ENCODE assay signal across 18 cellular contexts in genomic region chr17:64544742-64545141, GRCh38. TPM values are rescaled to one million over a fixed set of nuclear protein-coding genes. Genes with fewer than 3 reads are reported as not detected.
A peak's percentile ranks its signal among the peaks of the same experiment; 100 is the strongest.
DNase-seq lines count a peak whose midpoint lies in the region; ATAC-seq, FAIRE-seq and TF ChIP-seq lines count a peak whose summit lies in the region.
"Had no signal": no experiment of that assay in that cellular context is flagged by ENCODE, and none has a peak within 500 bp of the region (broad histone marks: within the 10 kb centered on the region; RNA-seq: fewer than 3 reads in every experiment).

No MANE protein-coding gene starts in this region.

- H3K4me1 ChIP-seq in IMR-90 (ENCODE audit: control insufficient read depth, insufficient read depth, low read length) (peaks cover 2% of the 10 kb centered on the region; the same call in 1 of the 2 replicates), iPS-15b (ENCODE audit: control insufficient read depth, insufficient read depth, low read length) (peaks cover 4% of the 10 kb centered on the region), SK-N-SH (ENCODE audit: control insufficient read depth in 1 of 2, insufficient read depth in 2 of 2, low read depth in 1 of 2, low read length in 1 of 2) (no peaks in the 10 kb centered on the region)
- H3K4me1 ChIP-seq: BE2C, Caco-2 had no signal

- H3K9me2 ChIP-seq in SK-N-SH, result no peaks in the 10 kb centered on the region

- no peak overlapping the region for H2AK9ac ChIP-seq in IMR-90 (replicated peaks; ENCODE audit: low read depth, low read length, poor library complexity)

- FAIRE-seq in G401.6 (lab: Jason Lieb, UNC), result peak; percentile 8
- FAIRE-seq: D721Med, GM12892, GM18507 had no signal

- H3K27ac Mint-ChIP-seq in activated CD8-positive, alpha-beta T cell treated with anti-CD3 and anti-CD28 coated beads, Interleukin-2, amount 10 ng/mL, durations not matched to agents 7 days and 5 days, result no peak overlapping the region
- H3K27ac Mint-ChIP-seq: CD4-positive, alpha-beta T cell; H9 had no signal

- BruUV-seq in IMR-90 (replicated peaks; lab: Mats Ljungman, UMichigan), result no TSS peak

- H3K14ac ChIP-seq in IMR-90 (replicated peaks; ENCODE audit: low read depth, low read length), result no peak overlapping the region

- DNase-seq in IMR-90 (no peak), SK-N-SH (no peak)
- DNase-seq in activated CD8-positive, alpha-beta T cell treated with anti-CD3 and anti-CD28 coated beads, Interleukin-2, amount 10 ng/mL, durations not matched to agents 7 days and 5 days, result no peak
- DNase-seq: ACHN; BE2C; C1 segment of cervical spinal cord; Caco-2; CD4-positive, alpha-beta T cell; GDM1; GOT3; H9; Karpas-422; KBM-7 had no signal

- no peak overlapping the region for H3K23ac ChIP-seq in IMR-90 (ENCODE audit: low read depth, low read length)

- H3K9ac ChIP-seq in IMR-90 (ENCODE audit: low read depth, low read length), result no peak overlapping the region
- H3K9ac ChIP-seq in iPS-15b (ENCODE audit: low read depth, low read length), result peak overlapping the region; percentile 8
- no peak overlapping the region for H3K9ac ChIP-seq in SK-N-SH

- no CpG with 5 or more reads among the region's 2 CpGs for WGBS in IMR-90 (ENCODE audit: extremely low coverage in 2 of 2, insufficient read length in 1 of 2), 2 experiments
- 95% methylated on average over 2 of the region's 2 CpGs for WGBS in SK-N-SH (ENCODE audit: low lambda C conversion rate)

- H4K20me1 ChIP-seq in IMR-90 (ENCODE audit: insufficient read depth, low read length), result peaks cover 56% of the 10 kb centered on the region
- peaks cover 5% of the 10 kb centered on the region; the same call in 1 of the 2 replicates for H4K20me1 ChIP-seq in SK-N-SH (ENCODE audit: insufficient read depth)

- H3K79me1 ChIP-seq in IMR-90 (ENCODE audit: low read depth in 1 of 2, low read length in 2 of 2), result peaks cover 41 to 57% of the 10 kb centered on the region in 2 experiments

- no peaks in the 10 kb centered on the region for H3K4me1 Mint-ChIP-seq in activated CD8-positive, alpha-beta T cell treated with anti-CD3 and anti-CD28 coated beads, Interleukin-2, amount 10 ng/mL, durations not matched to agents 7 days and 5 days (ENCODE audit: low read depth)

- dilution Hi-C loops in IMR-90 (cut with HindIII; ENCODE audit: low sequenced_read_pairs, unreplicated experiment), result no loop called here

- H3K4ac ChIP-seq in IMR-90 (ENCODE audit: low read depth, low read length), result no peak overlapping the region

- CTCF ChIA-PET in IMR-90 (lab: Yijun Ruan, JAX), result no interaction called here
- CTCF ChIA-PET in SK-N-SH (lab: Yijun Ruan, JAX), result interaction anchor here (0.6 to 3.3 kb wide), 9 partner anchors 8 to 238 kb away, joined by 3 to 18 read pairs (median 3); no protein-coding TSS in a partner anchor
- CTCF ChIA-PET in activated CD8-positive, alpha-beta T cell treated with anti-CD3 and anti-CD28 coated beads, Interleukin-2, amount 10 ng/mL, durations not matched to agents 7 days and 5 days (lab: Charles Lee), result interaction anchor here (0.7 to 2.5 kb wide), 6 partner anchors 11 to 192 kb away, joined by 3 to 10 read pairs (median 4); no protein-coding TSS in a partner anchor

- no peaks in the 10 kb centered on the region for H3K9me3 Mint-ChIP-seq in activated CD8-positive, alpha-beta T cell treated with anti-CD3 and anti-CD28 coated beads, Interleukin-2, amount 10 ng/mL, durations not matched to agents 7 days and 5 days (ENCODE audit: insufficient read depth)
- H3K9me3 Mint-ChIP-seq: CD4-positive, alpha-beta T cell; H9 had no signal

- H2BK15ac ChIP-seq in IMR-90 (ENCODE audit: low read depth, low read length), result no peak overlapping the region

- no peak overlapping the region for H4K5ac ChIP-seq in IMR-90 (ENCODE audit: low read depth, low read length)

- no peak overlapping the region for H2BK5ac ChIP-seq in IMR-90 (ENCODE audit: low read depth, low read length, poor library complexity, severe bottlenecking)

- no peak overlapping the region for H2BK20ac ChIP-seq in IMR-90 (ENCODE audit: low read depth, low read length)

- no peak for TF ChIP-seq EP300 in SK-N-SH (IDR thresholded peaks at IDR 0.05; ENCODE audit: borderline replicate concordance in 1 of 2, low read depth in 1 of 2, low read length in 1 of 2)

- H3K27ac ChIP-seq in IMR-90 (ENCODE audit: insufficient read depth, low read length), result no peak overlapping the region
- no peak overlapping the region for H3K27ac ChIP-seq in SK-N-SH (ENCODE audit: low read depth in 2 of 2, low read length in 1 of 2)

- peaks cover 84% of the 10 kb centered on the region for H3F3A ChIP-seq in SK-N-SH (replicated peaks; ENCODE audit: insufficient read depth)

- H3K9me3 ChIP-seq in IMR-90 (ENCODE audit: control insufficient read depth, insufficient read depth, low read length) (no peaks in the 10 kb centered on the region), iPS-15b (ENCODE audit: control insufficient read depth, insufficient read depth, low read length) (no peaks in the 10 kb centered on the region), SK-N-SH (no peaks in the 10 kb centered on the region)
- H3K9me3 ChIP-seq: BE2C, Caco-2 had no signal

- peaks cover 66% of the 10 kb centered on the region for H3K79me2 ChIP-seq in SK-N-SH (ENCODE audit: insufficient read depth)

- H3K36me3 ChIP-seq in IMR-90 (ENCODE audit: control insufficient read depth, insufficient read depth, low read length), result peaks cover 46% of the 10 kb centered on the region
- no peaks in the 10 kb centered on the region for H3K36me3 ChIP-seq in iPS-15b (ENCODE audit: control insufficient read depth, insufficient read depth, low read length)
- peaks cover 65 to 89% of the 10 kb centered on the region in 2 experiments for H3K36me3 ChIP-seq in SK-N-SH (replicated peaks in 1 of 2; ENCODE audit: control insufficient read depth in 1 of 2, insufficient read depth in 2 of 2, low read length in 1 of 2)

- no peak overlapping the region for H3K4me3 Mint-ChIP-seq in activated CD8-positive, alpha-beta T cell treated with anti-CD3 and anti-CD28 coated beads, Interleukin-2, amount 10 ng/mL, durations not matched to agents 7 days and 5 days
- H3K4me3 Mint-ChIP-seq: CD4-positive, alpha-beta T cell; H9 had no signal

- no peaks in the 10 kb centered on the region for H3K27me3 Mint-ChIP-seq in activated CD8-positive, alpha-beta T cell treated with anti-CD3 and anti-CD28 coated beads, Interleukin-2, amount 10 ng/mL, durations not matched to agents 7 days and 5 days (ENCODE audit: low read depth)
- H3K27me3 Mint-ChIP-seq: CD4-positive, alpha-beta T cell had no signal

- no peak overlapping the region for H3K18ac ChIP-seq in IMR-90 (ENCODE audit: low read depth, low read length)

- intact Hi-C loops in IMR-90 (cut with micrococcal nuclease), result no loop called here

- no peak for TF ChIP-seq CTCF in IMR-90 (conservative IDR thresholded peaks at IDR 0.05; ENCODE audit: low read depth, low read length)
- no peak for TF ChIP-seq CTCF in SK-N-SH (IDR thresholded peaks at IDR 0.05)

- peaks cover 4% of the 10 kb centered on the region; the same call in 1 of the 2 replicates for H3K9me1 ChIP-seq in IMR-90 (ENCODE audit: insufficient read depth, low read length)

- no peak for TF ChIP-seq POLR2A in IMR-90 (IDR thresholded peaks at IDR 0.05; ENCODE audit: low read depth, low read length)

- H3K36me3 Mint-ChIP-seq in activated CD8-positive, alpha-beta T cell treated with anti-CD3 and anti-CD28 coated beads, Interleukin-2, amount 10 ng/mL, durations not matched to agents 7 days and 5 days (ENCODE audit: low read depth), result peaks cover 26% of the 10 kb centered on the region

- no peak overlapping the region for H2AFZ ChIP-seq in IMR-90 (replicated peaks; ENCODE audit: low read length, poor library complexity)
- no peak overlapping the region for H2AFZ ChIP-seq in SK-N-SH (ENCODE audit: low read depth)

- H3K27me3 ChIP-seq in IMR-90 (ENCODE audit: control insufficient read depth, insufficient read depth, low read length) (no peaks in the 10 kb centered on the region), iPS-15b (ENCODE audit: control insufficient read depth, insufficient read depth, low read length) (no peaks in the 10 kb centered on the region), SK-N-SH (ENCODE audit: insufficient read depth) (no peaks in the 10 kb centered on the region)
- H3K27me3 ChIP-seq: BE2C had no signal

- TF ChIP-seq RAD21 in IMR-90 (IDR thresholded peaks at IDR 0.05; ENCODE audit: low read length) (no peak), SK-N-SH (IDR thresholded peaks at IDR 0.05; ENCODE audit: low read length) (no peak)

- POLR2A ChIA-PET in IMR-90 (lab: Charles Lee; ENCODE audit: unreplicated experiment) (no interaction called here), SK-N-SH (lab: Yijun Ruan, JAX) (no interaction called here)
- POLR2A ChIA-PET in activated CD8-positive, alpha-beta T cell treated with anti-CD3 and anti-CD28 coated beads, Interleukin-2, amount 10 ng/mL, durations not matched to agents 7 days and 5 days (lab: Charles Lee), result no interaction called here

- no peak overlapping the region for H4K8ac ChIP-seq in IMR-90 (ENCODE audit: low read depth in 2 of 2, low read length in 2 of 2)

- in situ Hi-C loops in IMR-90 (cut with MboI; ENCODE audit: low sequenced_read_pairs), result no loop called here

- no peak overlapping the region for H4K91ac ChIP-seq in IMR-90 (ENCODE audit: insufficient read depth, low read depth, low read length)

- no peak for ATAC-seq in IMR-90 (ENCODE audit: low read depth)
- ATAC-seq in activated CD8-positive, alpha-beta T cell treated with anti-CD3 and anti-CD28 coated beads, Interleukin-2, amount 10 ng/mL, durations not matched to agents 7 days and 5 days, result no peak

- no peak overlapping the region for H2BK120ac ChIP-seq in IMR-90 (ENCODE audit: low read depth, low read length)

- H3K56ac ChIP-seq in IMR-90 (ENCODE audit: extremely low read depth, insufficient read depth, low read length), result no peak overlapping the region

- no peak overlapping the region for H2AK5ac ChIP-seq in IMR-90 (ENCODE audit: low read depth, low read length)

- H3K4me3 ChIP-seq in IMR-90 (ENCODE audit: insufficient read depth, low read depth, low read length) (no peak overlapping the region), iPS-15b (ENCODE audit: low read depth, low read length) (no peak overlapping the region), SK-N-SH (ENCODE audit: low read depth in 2 of 2, low read length in 1 of 2) (no peak overlapping the region)

- no peak overlapping the region for H3K4me2 ChIP-seq in IMR-90 (ENCODE audit: low read depth, low read length)
- no peak overlapping the region for H3K4me2 ChIP-seq in SK-N-SH

RNA-seq across cellular contexts. Expression of gene CEP95, which starts 38.0 kb away (rescaled TPM):
- total RNA-seq in IMR-90 (2012; rRNA removed), result 6.1 and 13.3 TPM in 2 replicates
- polyA plus RNA-seq in IMR-90 (2012; rRNA removed) (12.4 and 13.6 TPM in 2 replicates), SK-N-SH (2012; rRNA removed) (30.8 and 40.1 TPM in 2 replicates)
- 1.8 and 2.2 TPM in 2 replicates for polyA plus RNA-seq in IMR-90 (2012; cell fraction: cytosol; rRNA removed)
- 8.1 and 70.7 TPM in 2 replicates for polyA plus RNA-seq in IMR-90 (2012; cell fraction: nucleus; rRNA removed; ENCODE audit: low replicate concordance)
- 25.2 and 26.1 TPM in 2 replicates for polyA plus RNA-seq in SK-N-SH (2012; cell fraction: cytosol; rRNA removed)
- 96.9 and 165 TPM in 2 replicates for polyA plus RNA-seq in SK-N-SH (2012; cell fraction: nucleus; rRNA removed)
- total RNA-seq in activated CD8-positive, alpha-beta T cell treated with anti-CD3 and anti-CD28 coated beads, Interleukin-2, amount 10 ng/mL, durations not matched to agents 7 days and 5 days, result 10 to 100 TPM; 49.2 to 51.7 TPM

RNA-seq across cellular contexts. Expression of gene DDX5, which starts 38.7 kb away (rescaled TPM):
- 253 and 330 TPM in 2 replicates for total RNA-seq in IMR-90 (2012; rRNA removed)
- polyA plus RNA-seq in IMR-90 (2012; rRNA removed), result 781 and 848 TPM in 2 replicates
- polyA plus RNA-seq in IMR-90 (2012; cell fraction: cytosol; rRNA removed), result 975 and 1,133 TPM in 2 replicates
- 2,426 and 5,868 TPM in 2 replicates for polyA plus RNA-seq in IMR-90 (2012; cell fraction: nucleus; rRNA removed; ENCODE audit: low replicate concordance)
- 1,642 and 1,870 TPM in 2 replicates for polyA plus RNA-seq in SK-N-SH (2012; rRNA removed)
- polyA plus RNA-seq in SK-N-SH (2012; cell fraction: cytosol; rRNA removed), result 977 and 1,042 TPM in 2 replicates
- polyA plus RNA-seq in SK-N-SH (2012; cell fraction: nucleus; rRNA removed), result 3,803 and 5,284 TPM in 2 replicates
- total RNA-seq in activated CD8-positive, alpha-beta T cell treated with anti-CD3 and anti-CD28 coated beads, Interleukin-2, amount 10 ng/mL, durations not matched to agents 7 days and 5 days, result 100 to 1,000 TPM; 853 to 855 TPM

RNA-seq across cellular contexts. Expression of gene POLG2, which starts 47.9 kb away (rescaled TPM):
- total RNA-seq in IMR-90 (2012; rRNA removed), result 7.0 and 9.2 TPM in 2 replicates
- 6.6 and 7.7 TPM in 2 replicates for polyA plus RNA-seq in IMR-90 (2012; rRNA removed)
- 1.7 and 3.1 TPM in 2 replicates for polyA plus RNA-seq in IMR-90 (2012; cell fraction: cytosol; rRNA removed)
- polyA plus RNA-seq in IMR-90 (2012; cell fraction: nucleus; rRNA removed; ENCODE audit: low replicate concordance), result 5.9 and 26.6 TPM in 2 replicates
- polyA plus RNA-seq in SK-N-SH (2012; rRNA removed), result 18.0 and 20.1 TPM in 2 replicates
- 12.7 and 14.4 TPM in 2 replicates for polyA plus RNA-seq in SK-N-SH (2012; cell fraction: cytosol; rRNA removed)
- polyA plus RNA-seq in SK-N-SH (2012; cell fraction: nucleus; rRNA removed), result 65.9 and 91.3 TPM in 2 replicates
- 10 to 100 TPM; 31.3 to 33.7 TPM for total RNA-seq in activated CD8-positive, alpha-beta T cell treated with anti-CD3 and anti-CD28 coated beads, Interleukin-2, amount 10 ng/mL, durations not matched to agents 7 days and 5 days
